ENCODE assay signal across 26 cellular contexts in the genomic region with DNA sequence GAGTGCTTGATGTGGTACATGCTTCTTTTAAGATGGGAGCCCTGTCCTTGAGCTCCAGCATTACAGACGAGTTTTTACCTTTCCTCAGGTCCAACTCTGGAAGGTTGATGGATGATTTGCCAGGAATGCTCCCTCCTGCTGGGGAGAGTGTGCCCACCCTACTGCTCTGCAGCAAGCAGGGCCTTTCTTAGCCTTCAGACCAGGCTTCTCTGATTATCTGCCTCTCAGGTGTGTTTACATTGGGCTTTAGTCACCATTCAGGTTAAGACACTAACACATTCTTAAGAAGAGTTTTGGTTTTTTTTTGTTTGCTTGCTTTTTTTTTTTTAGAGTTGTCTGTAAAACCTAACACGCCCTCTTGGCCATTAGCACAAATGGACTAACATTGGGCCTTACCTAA.
"Had no signal": no experiment of that assay in that cellular context is flagged by ENCODE, and none has a peak within 500 bp of the region (broad histone marks: within the 10 kb centered on the region; RNA-seq: fewer than 3 reads in every experiment).

No MANE protein-coding gene starts in this region.

- ATAC-seq: activated T-cell treated with anti-CD3 and anti-CD28 coated beads, Interleukin-2, amount 50 U/mL, for 72 hours; body of pancreas; left ventricle myocardium superior; naive thymus-derived CD8-positive, alpha-beta T cell; right cardiac atrium had no signal

- H3K9me3 Mint-ChIP-seq: activated CD4-positive, alpha-beta T cell treated with anti-CD3 and anti-CD28 coated beads, Interleukin-2, amount 10 ng/mL, durations not matched to agents 24 days and 14 days; memory B cell had no signal

- H3K27me3 Mint-ChIP-seq: activated CD4-positive, alpha-beta T cell treated with anti-CD3 and anti-CD28 coated beads, Interleukin-2, amount 10 ng/mL, durations not matched to agents 24 days and 14 days; activated naive CD8-positive, alpha-beta T cell; memory B cell; naive thymus-derived CD8-positive, alpha-beta T cell had no signal

- H3K27me3 ChIP-seq: body of pancreas, tibial nerve, uterus had no signal

- H3K4me1 Mint-ChIP-seq: activated CD4-positive, alpha-beta T cell treated with anti-CD3 and anti-CD28 coated beads, Interleukin-2, amount 10 ng/mL, durations not matched to agents 24 days and 14 days; memory B cell; naive thymus-derived CD8-positive, alpha-beta T cell had no signal

- H3K27ac Mint-ChIP-seq: activated CD4-positive, alpha-beta T cell treated with anti-CD3 and anti-CD28 coated beads, Interleukin-2, amount 10 ng/mL, durations not matched to agents 24 days and 14 days; activated naive CD8-positive, alpha-beta T cell; activated T-cell treated with anti-CD3 and anti-CD28 coated beads, Interleukin-2, amount 50 U/mL, for 72 hours; memory B cell; naive thymus-derived CD8-positive, alpha-beta T cell had no signal

- H3K27ac ChIP-seq: body of pancreas, prostate gland, skin epidermis, tibial nerve, uterus had no signal

- H3K4me1 ChIP-seq: body of pancreas, prostate gland, tibial nerve, uterus had no signal

- H3K4me3 Mint-ChIP-seq: activated CD4-positive, alpha-beta T cell treated with anti-CD3 and anti-CD28 coated beads, Interleukin-2, amount 10 ng/mL, durations not matched to agents 24 days and 14 days; activated naive CD8-positive, alpha-beta T cell; activated T-cell treated with anti-CD3 and anti-CD28 coated beads, Interleukin-2, amount 50 U/mL, for 72 hours; memory B cell; naive thymus-derived CD8-positive, alpha-beta T cell had no signal

- H3K4me3 ChIP-seq: body of pancreas, prostate gland, skin epidermis, tibial nerve, uterus had no signal

- H3K36me3 ChIP-seq: prostate gland, tibial nerve, uterus had no signal

- DNase-seq: activated CD4-positive, alpha-beta T cell treated with anti-CD3 and anti-CD28 coated beads, Interleukin-2, amount 10 ng/mL, durations not matched to agents 24 days and 14 days; activated CD4-positive, CD25-positive, alpha-beta regulatory T cell; activated CD8-positive, alpha-beta memory T cell treated with anti-CD3 and anti-CD28 coated beads, Interleukin-2, amount 50 U/mL, for 48 hours; activated gamma-delta T cell; activated T-cell treated with anti-CD3 and anti-CD28 coated beads, Interleukin-2, amount 50 U/mL, for 72 hours; amniotic stem cell; body of pancreas; central memory CD4-positive, alpha-beta T cell; cortex of kidney; effector CD4-positive, alpha-beta T cell; foreskin fibroblast; head of caudate nucleus; left ventricle myocardium superior; naive thymus-derived CD8-positive, alpha-beta T cell; nucleus accumbens; right cardiac atrium; stimulated activated CD4-positive, alpha-beta T cell treated with anti-CD3 and anti-CD28 coated beads, Interleukin-15, amount 100 ng/mL, for 24 hours; stimulated activated CD4-positive, alpha-beta T cell treated with anti-CD3 and anti-CD28 coated beads, Interleukin-4, amount 100 ng/mL, for 24 hours; stimulated activated naive CD4-positive, alpha-beta T cell treated with Interleukin-2 at 50 U/mL for 16 hours; substantia nigra; uterus had no signal

- H3K9me3 ChIP-seq: body of pancreas, prostate gland, tibial nerve, uterus had no signal

- H3K36me3 Mint-ChIP-seq: activated naive CD8-positive, alpha-beta T cell; memory B cell; naive thymus-derived CD8-positive, alpha-beta T cell had no signal
